Comparison of ENCODE assay signal across 9 cellular contexts in the genomic region with DNA sequence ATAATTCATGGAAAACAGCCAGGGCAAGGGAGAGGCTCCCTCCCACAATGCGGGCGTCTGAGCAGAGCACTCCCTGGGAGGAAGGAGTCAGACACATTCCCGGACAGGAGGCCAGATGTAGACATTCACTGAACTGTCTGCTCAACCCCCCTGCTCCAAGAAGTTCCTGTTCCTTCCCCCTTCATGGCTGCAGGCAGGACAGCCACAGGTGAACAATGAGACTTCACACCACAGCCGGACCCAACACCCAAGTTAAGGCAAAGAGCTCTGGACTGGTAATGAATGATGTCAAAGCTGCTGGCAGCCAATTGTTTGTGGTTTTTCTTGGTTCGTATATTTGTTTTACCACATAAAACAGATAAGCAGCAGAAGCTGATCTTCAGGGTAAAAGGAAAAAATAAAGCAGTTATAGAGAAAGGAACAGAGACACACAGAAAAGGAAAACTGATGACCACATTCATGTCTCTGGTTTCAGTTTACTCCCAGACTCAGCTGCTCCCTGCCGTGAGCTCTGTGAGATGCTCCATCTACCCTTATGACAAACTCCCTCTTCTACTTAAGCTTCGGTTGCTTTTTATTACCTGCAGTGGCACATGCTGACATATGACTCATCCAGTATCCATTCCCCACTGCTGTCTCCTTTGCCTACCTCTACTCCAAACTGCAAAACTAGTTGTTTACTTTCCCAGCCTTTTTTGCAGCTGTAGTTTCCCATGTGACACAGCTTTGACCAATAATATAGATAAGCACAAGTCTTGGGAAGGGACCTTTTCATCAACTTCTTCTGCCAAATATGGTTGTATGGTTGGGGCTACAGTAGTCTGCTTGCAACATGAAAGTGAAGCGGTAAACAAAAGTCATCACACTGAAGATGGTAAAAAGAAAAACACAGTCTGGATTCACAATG. TPM values are rescaled to one million over a fixed set of nuclear protein-coding genes. Genes with fewer than 3 reads are reported as not detected.
DNase-seq lines count a peak whose midpoint lies in the region; ATAC-seq and TF ChIP-seq lines count a peak whose summit lies in the region.
"Had no signal": no experiment of that assay in that cellular context is flagged by ENCODE, and none has a peak within 500 bp of the region (broad histone marks: within the 10 kb centered on the region; RNA-seq: fewer than 3 reads in every experiment).

No MANE protein-coding gene starts in this region.

- intact Hi-C loops in heart right ventricle (cut with DNase I): no loop called here

- no peaks in the 10 kb centered on the region for H3K27me3 ChIP-seq in heart right ventricle

- H3K4me3 ChIP-seq in heart right ventricle: peak overlapping the region in 2 of 10 donors; percentile 8 to 13
- peak overlapping the region; percentile 2 for H3K4me3 ChIP-seq in urinary bladder (ENCODE audit: low read depth, low read length)

- WGBS in heart right ventricle, 2 donors: 60 to 74% methylated on average over 8 of the region's 8 CpGs
- whole genome bisulfite sequencing in urinary bladder: 37% methylated on average over 8 of the region's 8 CpGs

- no peak for TF ChIP-seq CTCF in heart right ventricle (IDR thresholded peaks at IDR 0.05)

- peak overlapping the region in 7 of 10 donors; percentile 18 to 58 (median 34) for H3K27ac ChIP-seq in heart right ventricle
- peak overlapping the region; percentile 62 for H3K27ac ChIP-seq in urinary bladder (ENCODE audit: low read depth)

- peak; percentile 82 for DNase-seq in DMS53 treated with DMSO at 0.1 percent for 48 hours (lab: John Stamatoyannopoulos, UW; ENCODE audit: unreplicated experiment)
- peak; percentile 90 for DNase-seq in SW480 (ENCODE audit: low spot score)
- no peak for DNase-seq in heart right ventricle
- DNase-seq in NCI-H1694 (lab: John Stamatoyannopoulos, UW): no peak

- no peaks in the 10 kb centered on the region for H3K9me3 ChIP-seq in heart right ventricle

- peaks cover 0 to 73% (median 18%) of the 10 kb centered on the region in 9 donors for H3K36me3 ChIP-seq in heart right ventricle
- no peaks in the 10 kb centered on the region for H3K36me3 ChIP-seq in urinary bladder (ENCODE audit: insufficient read depth)

- ATAC-seq in HG02610 (IDR thresholded peaks at IDR 0.05; ENCODE audit: unreplicated experiment): peak; percentile 55
- ATAC-seq in heart right ventricle: peak in 7 of 8 donors; percentile 55 to 74 (median 59)
- no peak for ATAC-seq in HG02571 (IDR thresholded peaks at IDR 0.05; ENCODE audit: unreplicated experiment)
- ATAC-seq in HG03571 (IDR thresholded peaks at IDR 0.05; ENCODE audit: unreplicated experiment): no peak

- peaks cover 0 to 35% (median 0%) of the 10 kb centered on the region in 9 donors for H3K4me1 ChIP-seq in heart right ventricle
- no peaks in the 10 kb centered on the region for H3K4me1 ChIP-seq in urinary bladder (ENCODE audit: insufficient read depth)

RNA-seq across cellular contexts. Expression of a gene that starts 33.1 kb away (rescaled TPM):
- total RNA-seq in heart right ventricle (1 to 10 TPM; 2.5 to 5.5 (median 3.8) TPM), urinary bladder (54.0 TPM)
- polyA plus RNA-seq in heart right ventricle (1 to 10 TPM; 1.9 to 4.1 TPM), urinary bladder (7.2 TPM)

RNA-seq across cellular contexts. Expression of a gene that starts 49.9 kb away (rescaled TPM):
- total RNA-seq in heart right ventricle: not detected
- not detected for polyA plus RNA-seq in heart right ventricle
- total RNA-seq in urinary bladder: not detected
- not detected for polyA plus RNA-seq in urinary bladder
- total RNA-seq: T-helper 1 cell treated with Interleukin-12 subunit alpha and Interleukin-12 subunit beta and Interleukin-4 antibody, amounts not matched to agents 30 ng/mL and 1 ng/mL, for 36 hours had no signal

Comparison
In these comparisons a context has a peak if more than half of its experiments do, and no peak if none do; other contexts are left out.
1. DNase-seq: peak in DMS53 treated with DMSO at 0.1 percent for 48 hours (single experiment) and SW480 (single experiment); none in heart right ventricle (0 of 2) and NCI-H1694 (single experiment).
2. ATAC-seq: peak in HG02610 (single experiment) and heart right ventricle (7 of 8); none in HG02571 (single experiment) and HG03571 (single experiment).